8 cellular contexts compared by ENCODE assay signal in genomic region chr11:43942651-43943356, GRCh38. TPM values are rescaled to one million over a fixed set of nuclear protein-coding genes. Genes with fewer than 3 reads are reported as not detected.
DNase-seq lines count a peak whose midpoint lies in the region; ATAC-seq and TF ChIP-seq lines count a peak whose summit lies in the region.

No MANE protein-coding gene starts in this region.

- ATAC-seq in GM19452 (IDR thresholded peaks at IDR 0.05; ENCODE audit: unreplicated experiment), result no peak
- no peak for ATAC-seq in HG03457 (IDR thresholded peaks at IDR 0.05; ENCODE audit: unreplicated experiment)

- peak; percentile 51 for DNase-seq in NCI-H146 (lab: John Stamatoyannopoulos, UW)
- no peak for DNase-seq in NCI-H146 treated with DMSO at 0.1 percent for 48 hours (lab: John Stamatoyannopoulos, UW; ENCODE audit: unreplicated experiment)
- peak; percentile 12 for DNase-seq in MV-4-11 (lab: John Stamatoyannopoulos, UW)
- peak; percentile 41 for DNase-seq in iPS-NIHi7 (ENCODE audit: extremely low spot score)

- H3K4me3 Mint-ChIP-seq in brain, result peak overlapping the region; percentile 83 to 86 (median 85)
- peak overlapping the region; percentile 61 for H3K4me3 Mint-ChIP-seq in stimulated activated naive CD8-positive, alpha-beta T cell treated with anti-CD3 and anti-CD28 coated beads, Interleukin-15, Interleukin-2, amounts not matched to agents 100 ng/mL and 50 ng/mL, for 24 hours

- peaks cover 46% of the 10 kb centered on the region for H3K4me1 Mint-ChIP-seq in brain
- H3K4me1 Mint-ChIP-seq in stimulated activated naive CD8-positive, alpha-beta T cell treated with anti-CD3 and anti-CD28 coated beads, Interleukin-15, Interleukin-2, amounts not matched to agents 100 ng/mL and 50 ng/mL, for 24 hours (ENCODE audit: low read depth), result peaks cover 21% of the 10 kb centered on the region

- H3K27me3 Mint-ChIP-seq in brain, result peaks cover 45% of the 10 kb centered on the region
- H3K27me3 Mint-ChIP-seq in stimulated activated naive CD8-positive, alpha-beta T cell treated with anti-CD3 and anti-CD28 coated beads, Interleukin-15, Interleukin-2, amounts not matched to agents 100 ng/mL and 50 ng/mL, for 24 hours, result peaks cover 68% of the 10 kb centered on the region

- peaks cover 0 to 9% (median 0%) of the 10 kb centered on the region in 5 experiments for H3K9me3 Mint-ChIP-seq in brain
- H3K9me3 Mint-ChIP-seq in stimulated activated naive CD8-positive, alpha-beta T cell treated with anti-CD3 and anti-CD28 coated beads, Interleukin-15, Interleukin-2, amounts not matched to agents 100 ng/mL and 50 ng/mL, for 24 hours, result no peaks in the 10 kb centered on the region

- H3K36me3 Mint-ChIP-seq in brain, result no peaks in the 10 kb centered on the region
- no peaks in the 10 kb centered on the region for H3K36me3 Mint-ChIP-seq in stimulated activated naive CD8-positive, alpha-beta T cell treated with anti-CD3 and anti-CD28 coated beads, Interleukin-15, Interleukin-2, amounts not matched to agents 100 ng/mL and 50 ng/mL, for 24 hours (ENCODE audit: low read depth)

- H3K27ac Mint-ChIP-seq in brain, result peak overlapping the region in 4 of 5 experiments; percentile 81 to 95 (median 84)
- H3K27ac Mint-ChIP-seq in stimulated activated naive CD8-positive, alpha-beta T cell treated with anti-CD3 and anti-CD28 coated beads, Interleukin-15, Interleukin-2, amounts not matched to agents 100 ng/mL and 50 ng/mL, for 24 hours, result no peak overlapping the region

- TF ChIP-seq CTCF in brain (conservative IDR thresholded peaks at IDR 0.05), result no peak

RNA-seq across cellular contexts. Expression of gene C11orf96, which starts 0.4 kb away (rescaled TPM):
- 13.3 TPM for polyA plus RNA-seq in brain (ENCODE audit: insufficient read depth, low read depth, low replicate concordance)
